1 cellular context compared by ENCODE assay signal in genomic region chr5:142845402-142845901, GRCh38.
TF ChIP-seq lines count a peak whose summit lies in the region.

No MANE protein-coding gene starts in this region.

TF ChIP-seq in H1, 55 proteins besides CTCF, POLR2A, EP300 and RAD21 (continued from another document):
- no peak for TF ChIP-seq SAP30 (IDR thresholded peaks at IDR 0.05; ENCODE audit: insufficient read depth, insufficient replicate concordance, low read length)
- TF ChIP-seq SRF (IDR thresholded peaks at IDR 0.05; ENCODE audit: low read depth, low read length): no peak
- TF ChIP-seq CHD7 (IDR thresholded peaks at IDR 0.05; ENCODE audit: insufficient replicate concordance, low read length): no peak
- no peak for TF ChIP-seq CBX8 (IDR thresholded peaks at IDR 0.05; ENCODE audit: borderline replicate concordance, low read depth, low read length)
